Comparison of ENCODE assay signal across 2 cellular contexts in the genomic region with DNA sequence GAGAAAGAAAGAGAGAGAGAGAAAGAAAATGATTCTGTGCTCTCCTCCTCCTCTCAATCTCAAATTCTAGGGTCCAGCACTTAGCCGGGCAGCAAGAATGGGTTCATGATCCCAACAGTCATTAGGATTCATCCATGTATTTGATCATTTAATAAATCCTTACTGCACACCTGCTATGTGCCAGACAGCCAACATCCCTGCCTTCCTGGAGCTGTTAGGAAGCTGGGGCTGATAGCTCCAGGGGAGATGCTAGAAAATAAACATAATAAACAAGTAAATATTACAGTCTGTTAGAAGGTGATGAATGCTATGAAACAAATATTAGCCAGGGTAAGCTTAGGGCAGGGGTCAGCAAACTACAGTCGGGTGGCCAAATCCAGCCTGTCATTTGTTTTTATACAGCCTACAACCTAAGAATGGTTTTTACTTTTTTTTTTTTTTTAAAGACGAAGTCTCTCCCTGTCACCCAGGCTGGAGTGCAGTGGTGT.
TF ChIP-seq lines count a peak whose summit lies in the region.

No MANE protein-coding gene starts in this region.

TF ChIP-seq in HCT116, 20 proteins besides CTCF, POLR2A, EP300 and RAD21:
- TF ChIP-seq FOSL1 (IDR thresholded peaks at IDR 0.05; ENCODE audit: low read depth) (no peak), ZFX (IDR thresholded peaks at IDR 0.05) (no peak), YY1 (IDR thresholded peaks at IDR 0.05; ENCODE audit: extremely low read depth, insufficient replicate concordance, low read depth, low read length) (no peak)
- TF ChIP-seq, protein P1, sequence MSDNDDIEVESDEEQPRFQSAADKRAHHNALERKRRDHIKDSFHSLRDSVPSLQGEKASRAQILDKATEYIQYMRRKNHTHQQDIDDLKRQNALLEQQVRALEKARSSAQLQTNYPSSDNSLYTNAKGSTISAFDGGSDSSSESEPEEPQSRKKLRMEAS (IDR thresholded peaks at IDR 0.05): no peak

TF ChIP-seq in endothelial cell of umbilical vein, 7 proteins besides CTCF, POLR2A, EP300 and RAD21:
- no peak for TF ChIP-seq JUN (IDR thresholded peaks at IDR 0.05; ENCODE audit: borderline replicate concordance, insufficient read depth, insufficient read length, low read depth)
- TF ChIP-seq, protein P1 (IDR thresholded peaks at IDR 0.05; ENCODE audit: insufficient read depth, insufficient read length): no peak
- TF ChIP-seq GATA2 (IDR thresholded peaks at IDR 0.05; ENCODE audit: insufficient read depth, insufficient read length, low read depth, low read length): no peak
- TF ChIP-seq EZH2 (IDR thresholded peaks at IDR 0.05; ENCODE audit: borderline replicate concordance, low read depth, low read length, severe bottlenecking): no peak
- no peak for TF ChIP-seq FOS (IDR thresholded peaks at IDR 0.05; ENCODE audit: borderline replicate concordance, insufficient read depth, low read length)
- no peak for TF ChIP-seq MYC (IDR thresholded peaks at IDR 0.05; ENCODE audit: low read depth, low read length)
- TF ChIP-seq POLR2AphosphoS5 (IDR thresholded peaks at IDR 0.05; ENCODE audit: insufficient read depth, low read depth, low read length): no peak
